In genomic region chr10:6530966-6531365, GRCh38 we compare ENCODE assay signal across 17 cellular contexts. TPM values are rescaled to one million over a fixed set of nuclear protein-coding genes. Genes with fewer than 3 reads are reported as not detected.
DNase-seq lines count a peak whose midpoint lies in the region; ATAC-seq lines count a peak whose summit lies in the region.
"Had no signal": no experiment of that assay in that cellular context is flagged by ENCODE, and none has a peak within 500 bp of the region (broad histone marks: within the 10 kb centered on the region; RNA-seq: fewer than 3 reads in every experiment).

No MANE protein-coding gene starts in this region.

- peak overlapping the region; percentile 78 for H3K4me3 Mint-ChIP-seq in activated naive CD4-positive, alpha-beta T cell treated with anti-CD3 and anti-CD28 coated beads for 36 hours
- H3K4me3 Mint-ChIP-seq in T-helper 2 cell treated with Interferon-gamma antibody and Interleukin-4, amounts not matched to agents 5 μg/mL and 100 μg/mL, for 36 hours = peak overlapping the region; percentile 84
- peak overlapping the region; percentile 86 for H3K4me3 Mint-ChIP-seq in stimulated activated naive CD8-positive, alpha-beta T cell treated with anti-CD3 and anti-CD28 coated beads, Interleukin-15, amount 100 ng/mL, for 72 hours
- H3K4me3 Mint-ChIP-seq: H9, neural progenitor cell had no signal

- DNase-seq in activated naive CD4-positive, alpha-beta T cell treated with anti-CD3 and anti-CD28 coated beads for 36 hours = peak; percentile 22
- no peak for DNase-seq in activated naive CD4-positive, alpha-beta T cell (lab: John Stamatoyannopoulos, UW)
- DNase-seq in T-helper 2 cell treated with Interferon-gamma antibody and Interleukin-4, amounts not matched to agents 5 μg/mL and 100 μg/mL, for 36 hours (ENCODE audit: low spot score) = no peak
- DNase-seq in central memory CD4-positive, alpha-beta T cell = peak; percentile 16
- DNase-seq in stimulated activated naive CD8-positive, alpha-beta T cell treated with anti-CD3 and anti-CD28 coated beads, Interleukin-15, amount 100 ng/mL, for 72 hours = no peak
- no peak for DNase-seq in amygdala (lab: John Stamatoyannopoulos, UW)
- DNase-seq: ACHN, aorta, foreskin melanocyte, H9, islet precursor cell, NCI-H1105, NCI-H2081 treated with DMSO at 0.1 percent for 48 hours, NCI-H446 treated with DMSO at 0.1 percent for 48 hours had no signal

- H3K9me3 Mint-ChIP-seq in activated naive CD4-positive, alpha-beta T cell treated with anti-CD3 and anti-CD28 coated beads for 36 hours = no peaks in the 10 kb centered on the region
- H3K9me3 Mint-ChIP-seq in T-helper 2 cell treated with Interferon-gamma antibody and Interleukin-4, amounts not matched to agents 5 μg/mL and 100 μg/mL, for 36 hours = no peaks in the 10 kb centered on the region
- no peaks in the 10 kb centered on the region for H3K9me3 Mint-ChIP-seq in stimulated activated naive CD8-positive, alpha-beta T cell treated with anti-CD3 and anti-CD28 coated beads, Interleukin-15, amount 100 ng/mL, for 72 hours
- H3K9me3 Mint-ChIP-seq: H9, neural progenitor cell had no signal

- peak overlapping the region; percentile 90 for H3K27ac Mint-ChIP-seq in activated naive CD4-positive, alpha-beta T cell treated with anti-CD3 and anti-CD28 coated beads for 36 hours
- H3K27ac Mint-ChIP-seq in T-helper 2 cell treated with Interferon-gamma antibody and Interleukin-4, amounts not matched to agents 5 μg/mL and 100 μg/mL, for 36 hours = peak overlapping the region; percentile 98
- peak overlapping the region; percentile 52 to 55 for H3K27ac Mint-ChIP-seq in stimulated activated naive CD8-positive, alpha-beta T cell treated with anti-CD3 and anti-CD28 coated beads, Interleukin-15, amount 100 ng/mL, for 72 hours
- H3K27ac Mint-ChIP-seq: H9, neural progenitor cell had no signal

- peaks cover 17% of the 10 kb centered on the region for H3K36me3 Mint-ChIP-seq in activated naive CD4-positive, alpha-beta T cell treated with anti-CD3 and anti-CD28 coated beads for 36 hours (ENCODE audit: low read depth)
- H3K36me3 Mint-ChIP-seq in T-helper 2 cell treated with Interferon-gamma antibody and Interleukin-4, amounts not matched to agents 5 μg/mL and 100 μg/mL, for 36 hours (ENCODE audit: low read depth) = peaks cover 63% of the 10 kb centered on the region
- H3K36me3 Mint-ChIP-seq: neural progenitor cell had no signal

- intact Hi-C loops in activated naive CD4-positive, alpha-beta T cell treated with anti-CD3 and anti-CD28 coated beads for 36 hours (cut with micrococcal nuclease) = loop anchor here (1.0 to 2.0 kb wide), 6 partner anchors 12 to 57 kb away; no protein-coding TSS in a partner anchor

- H3K27me3 Mint-ChIP-seq in activated naive CD4-positive, alpha-beta T cell treated with anti-CD3 and anti-CD28 coated beads for 36 hours (ENCODE audit: low read depth) = no peaks in the 10 kb centered on the region
- no peaks in the 10 kb centered on the region for H3K27me3 Mint-ChIP-seq in T-helper 2 cell treated with Interferon-gamma antibody and Interleukin-4, amounts not matched to agents 5 μg/mL and 100 μg/mL, for 36 hours (ENCODE audit: low read depth)
- H3K27me3 Mint-ChIP-seq in stimulated activated naive CD8-positive, alpha-beta T cell treated with anti-CD3 and anti-CD28 coated beads, Interleukin-15, amount 100 ng/mL, for 72 hours = no peaks in the 10 kb centered on the region

- ATAC-seq in stimulated activated naive CD8-positive, alpha-beta T cell treated with anti-CD3 and anti-CD28 coated beads, Interleukin-15, amount 100 ng/mL, for 72 hours = no peak
- ATAC-seq in GM21360 (IDR thresholded peaks at IDR 0.05; ENCODE audit: unreplicated experiment) = no peak
- ATAC-seq in GM19397 (IDR thresholded peaks at IDR 0.05; ENCODE audit: unreplicated experiment) = no peak

- CTCF ChIA-PET in activated naive CD4-positive, alpha-beta T cell treated with anti-CD3 and anti-CD28 coated beads for 36 hours (lab: Charles Lee) = interaction anchor here (0.6 to 2.5 kb wide), 6 partner anchors 12 to 661 kb away, joined by 3 to 8 read pairs (median 5); no protein-coding TSS in a partner anchor

- H3K4me1 Mint-ChIP-seq in activated naive CD4-positive, alpha-beta T cell treated with anti-CD3 and anti-CD28 coated beads for 36 hours (ENCODE audit: low read depth) = peaks cover 80% of the 10 kb centered on the region
- H3K4me1 Mint-ChIP-seq in T-helper 2 cell treated with Interferon-gamma antibody and Interleukin-4, amounts not matched to agents 5 μg/mL and 100 μg/mL, for 36 hours (ENCODE audit: low read depth) = peaks cover 76% of the 10 kb centered on the region
- H3K4me1 Mint-ChIP-seq in stimulated activated naive CD8-positive, alpha-beta T cell treated with anti-CD3 and anti-CD28 coated beads, Interleukin-15, amount 100 ng/mL, for 72 hours = peaks cover 78% of the 10 kb centered on the region
- H3K4me1 Mint-ChIP-seq: neural progenitor cell had no signal

RNA-seq across cellular contexts. Expression of gene PRKCQ, which starts 49.1 kb away (rescaled TPM):
- total RNA-seq in activated naive CD4-positive, alpha-beta T cell treated with anti-CD3 and anti-CD28 coated beads for 36 hours = 10 to 100 TPM; 49.5 to 53.0 TPM

Comparison
In these comparisons a context has a peak if more than half of its experiments do, and no peak if none do; other contexts are left out.
1. DNase-seq: peak in activated naive CD4-positive, alpha-beta T cell treated with anti-CD3 and anti-CD28 coated beads for 36 hours (single experiment) and central memory CD4-positive, alpha-beta T cell (single experiment); none in activated naive CD4-positive, alpha-beta T cell (0 of 4), T-helper 2 cell treated with Interferon-gamma antibody and Interleukin-4, amounts not matched to agents 5 μg/mL and 100 μg/mL, for 36 hours (single experiment), stimulated activated naive CD8-positive, alpha-beta T cell treated with anti-CD3 and anti-CD28 coated beads, Interleukin-15, amount 100 ng/mL, for 72 hours (0 of 2) and amygdala (0 of 56).
2. Peak in every context shown above with its lines, with median percentiles within 50 percentile points of each other: H3K27ac Mint-ChIP-seq and H3K4me3 Mint-ChIP-seq.